ENCODE assay signal across 8 cellular contexts in the genomic region with DNA sequence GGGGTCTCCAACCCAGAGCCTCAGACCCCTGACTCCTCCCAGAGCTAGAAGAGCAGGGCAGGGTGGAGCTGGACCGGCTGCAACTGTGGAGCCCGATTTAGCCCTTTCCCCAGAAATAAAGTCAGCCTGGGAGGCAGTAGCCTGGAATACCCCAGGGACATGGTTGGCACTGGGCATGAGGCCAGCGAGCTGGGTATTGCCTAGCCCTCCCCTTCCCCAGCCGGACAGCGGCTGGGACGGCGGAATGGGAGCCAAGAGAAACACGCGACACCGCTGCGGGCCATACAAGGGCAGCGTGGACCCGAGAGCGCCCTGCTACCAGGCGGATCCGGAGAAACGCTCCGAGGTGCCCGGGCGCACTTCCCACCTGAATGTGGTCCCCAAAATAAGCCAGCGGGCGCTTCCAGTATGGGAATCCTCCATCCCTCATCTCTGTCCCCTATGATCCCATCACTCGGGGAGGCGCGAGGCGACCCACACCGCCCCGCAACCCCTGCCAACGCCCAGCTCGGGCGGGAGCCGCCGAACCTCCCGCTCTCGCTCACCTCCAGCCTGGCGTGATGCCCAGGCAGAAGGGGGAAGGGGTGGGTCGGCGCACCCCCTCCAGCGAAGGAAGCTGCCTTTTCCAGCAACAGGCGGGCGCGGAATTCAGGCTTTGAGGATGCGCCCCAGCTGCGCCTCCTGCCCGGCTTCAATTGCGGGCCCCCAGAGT. TPM values are rescaled to one million over a fixed set of nuclear protein-coding genes. Genes with fewer than 3 reads are reported as not detected.
DNase-seq lines count a peak whose midpoint lies in the region; ATAC-seq and TF ChIP-seq lines count a peak whose summit lies in the region.

No MANE protein-coding gene starts in this region.

- peaks cover 8% of the 10 kb centered on the region for H3K27me3 ChIP-seq in fibroblast of lung (ENCODE audit: control insufficient read depth, insufficient read depth, low read length)

- peaks cover 8% of the 10 kb centered on the region for H3K4me1 Mint-ChIP-seq in activated naive CD4-positive, alpha-beta T cell treated with anti-CD3 and anti-CD28 coated beads, Interleukin-2, amount 50 U/mL, for 24 hours
- H3K4me1 Mint-ChIP-seq in neural crest cell = peaks cover 28% of the 10 kb centered on the region

- H3K4me1 ChIP-seq in fibroblast of lung (ENCODE audit: control insufficient read depth, extremely low read depth, insufficient read depth, low read length) = peaks cover 17% of the 10 kb centered on the region

- H3K27ac ChIP-seq in fibroblast of lung (ENCODE audit: insufficient read depth, low read length) = no peak overlapping the region

- H3K9ac ChIP-seq in fibroblast of lung (ENCODE audit: insufficient read depth, low read length) = peak overlapping the region; percentile 3

- ATAC-seq in SK-N-SH treated with all-trans-retinoic acid at 6 μM for 48 hours (peak; percentile 46), GM18867 (IDR thresholded peaks at IDR 0.05; ENCODE audit: unreplicated experiment) (no peak), HG02678 (IDR thresholded peaks at IDR 0.05; ENCODE audit: unreplicated experiment) (no peak)

- no peaks in the 10 kb centered on the region for H3K9me3 ChIP-seq in fibroblast of lung (ENCODE audit: control insufficient read depth, insufficient read depth, low read depth, low read length)

- H3K9me3 Mint-ChIP-seq in activated naive CD4-positive, alpha-beta T cell treated with anti-CD3 and anti-CD28 coated beads, Interleukin-2, amount 50 U/mL, for 24 hours = no peaks in the 10 kb centered on the region
- no peaks in the 10 kb centered on the region for H3K9me3 Mint-ChIP-seq in neural crest cell

- H4K20me1 ChIP-seq in fibroblast of lung (ENCODE audit: control insufficient read depth, extremely low read depth, insufficient read depth, low read length) = no peaks in the 10 kb centered on the region

- no peaks in the 10 kb centered on the region for H3K79me2 ChIP-seq in fibroblast of lung (ENCODE audit: control insufficient read depth, insufficient read depth, low read length)

- H3K36me3 ChIP-seq in fibroblast of lung (ENCODE audit: control insufficient read depth, insufficient read depth, low read length) = no peaks in the 10 kb centered on the region

- H3K36me3 Mint-ChIP-seq in activated naive CD4-positive, alpha-beta T cell treated with anti-CD3 and anti-CD28 coated beads, Interleukin-2, amount 50 U/mL, for 24 hours = no peaks in the 10 kb centered on the region
- H3K36me3 Mint-ChIP-seq in neural crest cell (ENCODE audit: low read depth) = no peaks in the 10 kb centered on the region

- peak overlapping the region; percentile 79 for H3K4me3 Mint-ChIP-seq in activated naive CD4-positive, alpha-beta T cell treated with anti-CD3 and anti-CD28 coated beads, Interleukin-2, amount 50 U/mL, for 24 hours
- peak overlapping the region; percentile 87 for H3K4me3 Mint-ChIP-seq in neural crest cell

- H3K4me3 ChIP-seq in fibroblast of lung (replicated peaks in 1 of 4; ENCODE audit: control extremely low read depth in 1 of 4, insufficient read depth in 1 of 4, low read depth in 3 of 4, low read length in 4 of 4) = peak overlapping the region; percentile 25 to 53 (median 42)

- TF ChIP-seq CTCF in fibroblast of lung (conservative IDR thresholded peaks at IDR 0.05 in 1 of 2, IDR thresholded peaks at IDR 0.05 in 1 of 2; ENCODE audit: low read depth in 1 of 2, low read length in 2 of 2) (no peak), neural crest cell (conservative IDR thresholded peaks at IDR 0.05) (no peak)

- POLR2A ChIA-PET in HEK293T (lab: Yijun Ruan, JAX) = interaction anchor here (1.1 to 3.7 kb wide), 6 partner anchors 10 to 214 kb away, joined by 3 to 17 read pairs (median 7); a partner anchor contains a TSS

- no peak for DNase-seq in activated naive CD4-positive, alpha-beta T cell (lab: John Stamatoyannopoulos, UW)
- DNase-seq in fibroblast of lung (ENCODE audit: low read depth in 2 of 2) (peak in 1 of 2 donors; percentile 20), neural crest cell (ENCODE audit: low read depth, low spot score) (no peak), HEK293T (ENCODE audit: extremely low spot score) (no peak)

- no peak overlapping the region for H3K27ac Mint-ChIP-seq in activated naive CD4-positive, alpha-beta T cell treated with anti-CD3 and anti-CD28 coated beads, Interleukin-2, amount 50 U/mL, for 24 hours
- no peak overlapping the region for H3K27ac Mint-ChIP-seq in neural crest cell (ENCODE audit: unreplicated experiment)

- CTCF ChIA-PET in HEK293T (lab: Yijun Ruan, JAX) = interaction anchor here (0.6 to 1.3 kb wide), 2 partner anchors 22 to 24 kb away, joined by 3 to 4 read pairs; no protein-coding TSS in a partner anchor

- H3K4me2 ChIP-seq in fibroblast of lung (ENCODE audit: extremely low read depth, insufficient read depth, low read length) = peak overlapping the region; percentile 30

- no peak overlapping the region for H2AFZ ChIP-seq in fibroblast of lung (ENCODE audit: low read length)

- peaks cover 5% of the 10 kb centered on the region for H3K27me3 Mint-ChIP-seq in activated naive CD4-positive, alpha-beta T cell treated with anti-CD3 and anti-CD28 coated beads, Interleukin-2, amount 50 U/mL, for 24 hours
- peaks cover 28% of the 10 kb centered on the region for H3K27me3 Mint-ChIP-seq in neural crest cell (ENCODE audit: low read depth)

TF ChIP-seq in SK-N-SH treated with all-trans-retinoic acid at 6 μM for 48 hours, 23 proteins besides CTCF, POLR2A, EP300 and RAD21:
- TF ChIP-seq, protein P1, sequence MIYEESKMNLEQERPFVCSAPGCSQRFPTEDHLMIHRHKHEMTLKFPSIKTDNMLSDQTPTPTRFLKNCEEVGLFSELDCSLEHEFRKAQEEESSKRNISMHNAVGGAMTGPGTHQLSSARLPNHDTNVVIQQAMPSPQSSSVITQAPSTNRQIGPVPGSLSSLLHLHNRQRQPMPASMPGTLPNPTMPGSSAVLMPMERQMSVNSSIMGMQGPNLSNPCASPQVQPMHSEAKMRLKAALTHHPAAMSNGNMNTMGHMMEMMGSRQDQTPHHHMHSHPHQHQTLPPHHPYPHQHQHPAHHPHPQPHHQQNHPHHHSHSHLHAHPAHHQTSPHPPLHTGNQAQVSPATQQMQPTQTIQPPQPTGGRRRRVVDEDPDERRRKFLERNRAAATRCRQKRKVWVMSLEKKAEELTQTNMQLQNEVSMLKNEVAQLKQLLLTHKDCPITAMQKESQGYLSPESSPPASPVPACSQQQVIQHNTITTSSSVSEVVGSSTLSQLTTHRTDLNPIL (CRISPR knock-in tag; IDR thresholded peaks at IDR 0.05; ENCODE audit: low read depth) = no peak
- TF ChIP-seq TCF4 (CRISPR knock-in tag; IDR thresholded peaks at IDR 0.05; ENCODE audit: borderline replicate concordance) (no peak), TOX (CRISPR knock-in tag; IDR thresholded peaks at IDR 0.05; ENCODE audit: borderline replicate concordance) (no peak), ISL1 (CRISPR knock-in tag; IDR thresholded peaks at IDR 0.05) (no peak), ZFP3 (CRISPR knock-in tag; IDR thresholded peaks at IDR 0.05) (no peak), CSDC2 (CRISPR knock-in tag; IDR thresholded peaks at IDR 0.05) (no peak)

TF ChIP-seq in HEK293T, 16 proteins besides CTCF, POLR2A, EP300 and RAD21:
- no peak for TF ChIP-seq L3MBTL2 (conservative IDR thresholded peaks at IDR 0.05)
- TF ChIP-seq HDGF (IDR thresholded peaks at IDR 0.05; ENCODE audit: borderline replicate concordance) = no peak
- no peak for TF ChIP-seq LEF1 (IDR thresholded peaks at IDR 0.05; ENCODE audit: borderline replicate concordance)
- TF ChIP-seq ARNT (IDR thresholded peaks at IDR 0.05) = no peak
- TF ChIP-seq FOXM1 (IDR thresholded peaks at IDR 0.05; ENCODE audit: borderline replicate concordance) = no peak
- TF ChIP-seq TARDBP (IDR thresholded peaks at IDR 0.05) = no peak
- TF ChIP-seq CTBP1 (IDR thresholded peaks at IDR 0.05; ENCODE audit: borderline replicate concordance) = no peak
- TF ChIP-seq SP1 (IDR thresholded peaks at IDR 0.05) = no peak
- no peak for TF ChIP-seq SUZ12 (IDR thresholded peaks at IDR 0.05)
- no peak for TF ChIP-seq ZNF384 (IDR thresholded peaks at IDR 0.05)
- TF ChIP-seq BHLHE40 (IDR thresholded peaks at IDR 0.05; ENCODE audit: borderline replicate concordance) = no peak
- TF ChIP-seq NFRKB (IDR thresholded peaks at IDR 0.05) = no peak
- no peak for TF ChIP-seq FOXA1 (IDR thresholded peaks at IDR 0.05)
- no peak for TF ChIP-seq FOXK2 (IDR thresholded peaks at IDR 0.05)
- TF ChIP-seq, protein P2, sequence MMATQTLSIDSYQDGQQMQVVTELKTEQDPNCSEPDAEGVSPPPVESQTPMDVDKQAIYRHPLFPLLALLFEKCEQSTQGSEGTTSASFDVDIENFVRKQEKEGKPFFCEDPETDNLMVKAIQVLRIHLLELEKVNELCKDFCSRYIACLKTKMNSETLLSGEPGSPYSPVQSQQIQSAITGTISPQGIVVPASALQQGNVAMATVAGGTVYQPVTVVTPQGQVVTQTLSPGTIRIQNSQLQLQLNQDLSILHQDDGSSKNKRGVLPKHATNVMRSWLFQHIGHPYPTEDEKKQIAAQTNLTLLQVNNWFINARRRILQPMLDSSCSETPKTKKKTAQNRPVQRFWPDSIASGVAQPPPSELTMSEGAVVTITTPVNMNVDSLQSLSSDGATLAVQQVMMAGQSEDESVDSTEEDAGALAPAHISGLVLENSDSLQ (IDR thresholded peaks at IDR 0.05) = no peak
- no peak for TF ChIP-seq ELF4 (IDR thresholded peaks at IDR 0.05)

RNA-seq across cellular contexts. Expression of a gene that starts 0.8 kb away (rescaled TPM):
- total RNA-seq in fibroblast of lung = 3.9 and 4.8 TPM in 2 replicates
- polyA plus RNA-seq in fibroblast of lung = 8.1 and 26.3 TPM in 2 replicates
- 7.7 and 23.8 TPM in 2 replicates for polyA plus RNA-seq in fibroblast of lung (2012)
- polyA minus RNA-seq in fibroblast of lung (ENCODE audit: low replicate concordance) = 7.4 and 15.7 TPM in 2 replicates
- 61.6 and 66.7 TPM in 2 replicates for total RNA-seq in neural crest cell

RNA-seq across cellular contexts. Expression of a gene that starts 18.2 kb away (rescaled TPM):
- total RNA-seq in fibroblast of lung = 4.1 and 7.1 TPM in 2 replicates
- 22.9 and 38.0 TPM in 2 replicates for polyA plus RNA-seq in fibroblast of lung
- 27.6 and 45.2 TPM in 2 replicates for polyA plus RNA-seq in fibroblast of lung (2012)
- polyA minus RNA-seq in fibroblast of lung (ENCODE audit: low replicate concordance) = 113 and 145 TPM in 2 replicates
- total RNA-seq in neural crest cell = 47.9 and 51.8 TPM in 2 replicates

RNA-seq across cellular contexts. Expression of a gene that starts 24.5 kb away (rescaled TPM):
- 32.0 and 34.4 TPM in 2 replicates for total RNA-seq in fibroblast of lung
- 13.4 and 13.6 TPM in 2 replicates for polyA plus RNA-seq in fibroblast of lung
- polyA plus RNA-seq in fibroblast of lung (2012) = 23.0 and 28.9 TPM in 2 replicates
- polyA minus RNA-seq in fibroblast of lung (ENCODE audit: low replicate concordance) = 10.6 and 14.9 TPM in 2 replicates
- 1.9 and 2.1 TPM in 2 replicates for total RNA-seq in neural crest cell

RNA-seq across cellular contexts. Expression of a gene that starts 30.3 kb away (rescaled TPM):
- total RNA-seq in fibroblast of lung (not detected in 2 replicates), neural crest cell (not detected in 2 replicates)
- not detected in 2 replicates for polyA plus RNA-seq in fibroblast of lung
- not detected in 2 replicates for polyA plus RNA-seq in fibroblast of lung (2012)
- polyA minus RNA-seq in fibroblast of lung (ENCODE audit: low replicate concordance) = not detected in 2 replicates

Comparison
In these comparisons a context has a peak if more than half of its experiments do, and no peak if none do; other contexts are left out.
1. RNA of a gene that starts 0.8 kb away (total RNA-seq): 61.6 to 66.7 TPM in neural crest cell; 3.9 to 4.8 TPM in fibroblast of lung; every median in the first group is over 10 times any median in the second.
2. RNA of a gene that starts 24.5 kb away (total RNA-seq): 32.0 to 34.4 TPM in fibroblast of lung; 1.9 to 2.1 TPM in neural crest cell; every median in the first group is over 10 times any median in the second.